Comparison of ENCODE assay signal across 9 cellular contexts in genomic region chr4:113901994-113902787, GRCh38.
DNase-seq lines count a peak whose midpoint lies in the region; ATAC-seq and TF ChIP-seq lines count a peak whose summit lies in the region.
"Had no signal": no experiment of that assay in that cellular context is flagged by ENCODE, and none has a peak within 500 bp of the region (broad histone marks: within the 10 kb centered on the region; RNA-seq: fewer than 3 reads in every experiment).

No MANE protein-coding gene starts in this region.

- peak; percentile 75 for DNase-seq in activated CD4-positive, alpha-beta T cell treated with anti-CD3 and anti-CD28 coated beads, Interleukin-2, amount 10 ng/mL, durations not matched to agents 7 days and 5 days
- DNase-seq in epithelial cell of esophagus (ENCODE audit: low read depth) (peak; percentile 14), CD14-positive monocyte (ENCODE audit: low spot score) (no peak), epidermal melanocyte (ENCODE audit: insufficient read length, low spot score) (no peak), omental fat pad (ENCODE audit: low spot score) (no peak)
- peak; percentile 22 to 44 for DNase-seq in stimulated activated CD8-positive, alpha-beta memory T cell treated with anti-CD3 and anti-CD28 coated beads, Interleukin-2, amount 100 ng/mL, for 1 hour (ENCODE audit: low read depth in 2 of 2)

- no peak overlapping the region for H3K4me3 ChIP-seq in epithelial cell of esophagus (ENCODE audit: low read length)
- H3K4me3 ChIP-seq: K562 had no signal

- peaks cover 59% of the 10 kb centered on the region for H3K4me1 Mint-ChIP-seq in activated CD4-positive, alpha-beta T cell treated with anti-CD3 and anti-CD28 coated beads, Interleukin-2, amount 10 ng/mL, durations not matched to agents 7 days and 5 days
- H3K4me1 Mint-ChIP-seq in CD14-positive monocyte, result peaks cover 15% of the 10 kb centered on the region

- CTCF ChIA-PET in activated CD4-positive, alpha-beta T cell treated with anti-CD3 and anti-CD28 coated beads, Interleukin-2, amount 10 ng/mL, durations not matched to agents 7 days and 5 days (lab: Charles Lee), result no interaction called here

- TF ChIP-seq CTCF in epithelial cell of esophagus (IDR thresholded peaks at IDR 0.05; ENCODE audit: insufficient read depth, low read depth, low read length, missing control alignments), result peak; percentile 47
- no peak for TF ChIP-seq CTCF in CD14-positive monocyte (IDR thresholded peaks at IDR 0.05)
- no peak for TF ChIP-seq CTCF in omental fat pad (IDR thresholded peaks at IDR 0.05)

- intact Hi-C loops in CD14-positive monocyte (cut with micrococcal nuclease), result loop anchor here in 1 of 2 donors (10.0 kb wide), 2 partner anchors 347 to 507 kb away; no protein-coding TSS in a partner anchor

- peaks cover 2% of the 10 kb centered on the region for H3K9me3 Mint-ChIP-seq in activated CD4-positive, alpha-beta T cell treated with anti-CD3 and anti-CD28 coated beads, Interleukin-2, amount 10 ng/mL, durations not matched to agents 7 days and 5 days
- H3K9me3 Mint-ChIP-seq in CD14-positive monocyte, result no peaks in the 10 kb centered on the region

- peak overlapping the region; percentile 23 for H3K4me3 Mint-ChIP-seq in activated CD4-positive, alpha-beta T cell treated with anti-CD3 and anti-CD28 coated beads, Interleukin-2, amount 10 ng/mL, durations not matched to agents 7 days and 5 days
- H3K4me3 Mint-ChIP-seq in CD14-positive monocyte, result no peak overlapping the region

- H3K27ac Mint-ChIP-seq in activated CD4-positive, alpha-beta T cell treated with anti-CD3 and anti-CD28 coated beads, Interleukin-2, amount 10 ng/mL, durations not matched to agents 7 days and 5 days, result peak overlapping the region; percentile 87
- H3K27ac Mint-ChIP-seq in CD14-positive monocyte, result no peak overlapping the region

- POLR2A ChIA-PET in activated CD4-positive, alpha-beta T cell treated with anti-CD3 and anti-CD28 coated beads, Interleukin-2, amount 10 ng/mL, durations not matched to agents 7 days and 5 days (lab: Charles Lee), result no interaction called here

- peak; percentile 30 for ATAC-seq in HG03108 (IDR thresholded peaks at IDR 0.05; ENCODE audit: unreplicated experiment)
- no peak for ATAC-seq in GM21381 (IDR thresholded peaks at IDR 0.05; ENCODE audit: unreplicated experiment)
- no peak for ATAC-seq in omental fat pad (ENCODE audit: low FRiP score)
- ATAC-seq: K562 had no signal

- no peaks in the 10 kb centered on the region for H3K36me3 Mint-ChIP-seq in activated CD4-positive, alpha-beta T cell treated with anti-CD3 and anti-CD28 coated beads, Interleukin-2, amount 10 ng/mL, durations not matched to agents 7 days and 5 days (ENCODE audit: low read depth)
- no peaks in the 10 kb centered on the region for H3K36me3 Mint-ChIP-seq in CD14-positive monocyte

- H3K27me3 Mint-ChIP-seq in activated CD4-positive, alpha-beta T cell treated with anti-CD3 and anti-CD28 coated beads, Interleukin-2, amount 10 ng/mL, durations not matched to agents 7 days and 5 days, result no peaks in the 10 kb centered on the region
- peaks cover 0 to 2% (median 0%) of the 10 kb centered on the region in 3 donors for H3K27me3 Mint-ChIP-seq in CD14-positive monocyte (ENCODE audit: low read depth in 3 of 3)

Comparison
In these comparisons a context has a peak if more than half of its experiments do, and no peak if none do; other contexts are left out.
1. DNase-seq: peak in activated CD4-positive, alpha-beta T cell treated with anti-CD3 and anti-CD28 coated beads, Interleukin-2, amount 10 ng/mL, durations not matched to agents 7 days and 5 days (single experiment), epithelial cell of esophagus (single experiment) and stimulated activated CD8-positive, alpha-beta memory T cell treated with anti-CD3 and anti-CD28 coated beads, Interleukin-2, amount 100 ng/mL, for 1 hour (2 of 2); none in CD14-positive monocyte (single experiment), epidermal melanocyte (single experiment) and omental fat pad (single experiment).